In the genomic region with DNA sequence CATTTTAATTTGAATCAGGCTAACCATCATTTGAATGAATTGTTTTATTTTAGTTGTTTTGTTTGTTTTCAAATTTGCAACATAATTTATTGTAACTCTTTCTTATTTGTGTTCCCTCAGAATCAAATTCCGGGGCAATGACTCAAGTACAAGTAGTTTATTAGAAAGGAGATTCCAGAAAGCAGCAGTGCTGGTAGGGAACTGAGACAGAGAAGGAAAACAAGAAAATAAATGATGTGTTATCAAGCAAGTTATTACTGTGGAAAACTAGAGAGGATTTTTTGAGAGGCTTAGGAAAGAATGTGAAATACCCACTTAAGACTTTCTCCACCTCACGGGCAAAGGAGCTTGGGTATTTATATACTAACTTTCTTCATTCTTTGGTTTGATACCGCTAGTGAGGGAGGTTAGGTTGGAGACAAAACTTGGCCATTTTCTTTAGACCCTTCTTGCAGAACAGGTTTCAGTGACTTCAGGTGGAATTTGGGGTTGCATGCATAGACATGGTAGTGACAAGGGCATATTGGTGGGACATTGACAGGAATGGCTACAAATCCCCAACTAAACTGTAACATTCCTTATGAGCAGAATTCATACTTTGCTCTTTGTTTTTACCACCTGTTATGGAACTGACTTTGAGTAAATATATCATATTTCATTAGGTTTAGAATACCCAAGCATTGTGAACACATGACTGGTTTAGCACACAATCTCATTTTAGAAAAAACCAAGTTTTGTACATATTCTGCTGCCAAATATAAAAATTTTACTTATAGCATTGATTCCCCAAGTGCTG, we compare ENCODE assay signal across 20 cellular contexts.
DNase-seq lines count a peak whose midpoint lies in the region; ATAC-seq, FAIRE-seq and TF ChIP-seq lines count a peak whose summit lies in the region.
"Had no signal": no experiment of that assay in that cellular context is flagged by ENCODE, and none has a peak within 500 bp of the region (broad histone marks: within the 10 kb centered on the region; RNA-seq: fewer than 3 reads in every experiment).

No MANE protein-coding gene starts in this region.

- no peak overlapping the region for H2BK12ac ChIP-seq in H1 (ENCODE audit: low read depth, low read length)

- no peaks in the 10 kb centered on the region for H3K4me1 Mint-ChIP-seq in type B pancreatic cell (ENCODE audit: unreplicated experiment)
- H3K4me1 Mint-ChIP-seq: CD14-positive monocyte; CD4-positive, alpha-beta memory T cell had no signal

- DNase-seq in A172 (ENCODE audit: low spot score) (peak; percentile 36), DMS53 treated with DMSO at 0.1 percent for 48 hours (lab: John Stamatoyannopoulos, UW; ENCODE audit: unreplicated experiment) (peak; percentile 31), M059J (ENCODE audit: low read depth) (peak; percentile 35), H1 (ENCODE audit: low read depth in 1 of 2, low spot score in 2 of 2) (no peak), type B pancreatic cell (ENCODE audit: extremely low spot score, unreplicated experiment) (no peak), brain microvascular endothelial cell (no peak)
- DNase-seq: CD4-positive, alpha-beta memory T cell; DMS153; GDM1; IMR-90; Karpas-422; KBM-7 had no signal

- no peak overlapping the region for H4K91ac ChIP-seq in H1 (replicated peaks; ENCODE audit: insufficient read length, low read length)

- FAIRE-seq in H1 (lab: Jason Lieb, UNC): no peak
- FAIRE-seq: GM12892, GM18507, HTR-8/SVneo had no signal

- no peak overlapping the region for H3K23ac ChIP-seq in H1 (ENCODE audit: insufficient read length)

- 0 out of 7 replicates have a peak overlapping the region, but pooled peaks of 1 of the 4 experiments have one; percentile 13 for H3K9ac ChIP-seq in H1 (replicated peaks in 1 of 4; ENCODE audit: extremely low read depth in 1 of 4, low read depth in 3 of 4, low read length in 3 of 4)
- H3K9ac ChIP-seq: BLaER1 had no signal

- no peaks in the 10 kb centered on the region for H3K4me1 ChIP-seq in H1 (replicated peaks in 1 of 4; ENCODE audit: control insufficient read depth in 3 of 4, insufficient read depth in 4 of 4, low read length in 3 of 4)
- H3K4me1 ChIP-seq: BLaER1, HAP-1 had no signal

- no peak overlapping the region for H3K14ac ChIP-seq in H1 (ENCODE audit: insufficient read length)

- no peak overlapping the region for H4K5ac ChIP-seq in H1 (ENCODE audit: insufficient read length, low read depth, low read length)

- no peaks in the 10 kb centered on the region for H3K36me3 Mint-ChIP-seq in type B pancreatic cell
- H3K36me3 Mint-ChIP-seq: CD14-positive monocyte; CD4-positive, alpha-beta memory T cell had no signal

- no peak overlapping the region for H2BK20ac ChIP-seq in H1 (ENCODE audit: low read length)

- CTCF ChIA-PET in H1 (lab: Charles Lee; ENCODE audit: partially characterized antibody): interaction anchor here (0.6 kb wide), 1 partner anchor 1790 kb away, joined by 3 read pairs; no protein-coding TSS in a partner anchor

- no peaks in the 10 kb centered on the region for H3K27me3 Mint-ChIP-seq in type B pancreatic cell
- H3K27me3 Mint-ChIP-seq: CD4-positive, alpha-beta memory T cell had no signal

- H3K23me2 ChIP-seq in H1 (ENCODE audit: low read depth, low read length): no peaks in the 10 kb centered on the region

- H2AK5ac ChIP-seq in H1 (ENCODE audit: low read depth, low read length): no peak overlapping the region

- no peak overlapping the region for H3K4me3 Mint-ChIP-seq in type B pancreatic cell
- H3K4me3 Mint-ChIP-seq: CD14-positive monocyte; CD4-positive, alpha-beta memory T cell had no signal

- peak overlapping the region; percentile 62; the same call in 1 of the 2 replicates for H2AFZ ChIP-seq in H1 (ENCODE audit: low read length)

- no peak overlapping the region for H2BK15ac ChIP-seq in H1 (ENCODE audit: low read length)

- H3K27ac ChIP-seq in H1 (ENCODE audit: low read depth, low read length) (no peak overlapping the region), brain microvascular endothelial cell (no peak overlapping the region)
- H3K27ac ChIP-seq: BLaER1 had no signal

- TF ChIP-seq POLR2A in H1 (IDR thresholded peaks at IDR 0.05; ENCODE audit: control extremely low read depth in 1 of 2, low read depth in 2 of 2, low read length in 2 of 2): no peak

- H2BK5ac ChIP-seq in H1 (ENCODE audit: low read depth, low read length): no peak overlapping the region

- H3K9me3 ChIP-seq in H1 (ENCODE audit: insufficient read depth in 2 of 2, low read depth in 1 of 2, low read length in 1 of 2): peaks cover 0 to 3% of the 10 kb centered on the region in 2 experiments; a peak in 1 of 4 replicates
- H3K9me3 ChIP-seq: BLaER1, HAP-1 had no signal

- no peak for ATAC-seq in HG03354 (IDR thresholded peaks at IDR 0.05; ENCODE audit: poor library complexity, severe bottlenecking, unreplicated experiment)
- ATAC-seq in GM19452 (IDR thresholded peaks at IDR 0.05; ENCODE audit: unreplicated experiment): no peak

- TF ChIP-seq EP300 in H1 (IDR thresholded peaks at IDR 0.05; ENCODE audit: borderline replicate concordance in 1 of 2, low read depth in 2 of 2, low read length in 2 of 2): no peak

- no peak overlapping the region for H3K56ac ChIP-seq in H1 (replicated peaks; ENCODE audit: insufficient read length, low read depth, low read length)

- H4K20me1 ChIP-seq in H1 (replicated peaks in 1 of 2; ENCODE audit: control insufficient read depth in 1 of 2, insufficient read depth in 2 of 2, low read length in 2 of 2): no peaks in the 10 kb centered on the region
- H4K20me1 ChIP-seq: BLaER1 had no signal

- 86% methylated on average over 3 of the region's 3 CpGs; no CpG with 5 or more reads in 1 of the 2 experiments for WGBS in H1 (ENCODE audit: extremely low coverage in 1 of 2, insufficient coverage in 1 of 2, insufficient read length in 1 of 2, insufficient replicate concordance in 2 of 2, low coverage in 1 of 2, low lambda C conversion rate in 2 of 2, missing lambda C conversion rate in 1 of 2), 2 experiments

- POLR2A ChIA-PET in H1 (lab: Charles Lee; ENCODE audit: partially characterized antibody): interaction anchor here (0.6 kb wide), 1 partner anchor 64 kb away, joined by 3 read pairs; no protein-coding TSS in a partner anchor

- no peaks in the 10 kb centered on the region for H3K27me3 ChIP-seq in H1 (replicated peaks in 1 of 4; ENCODE audit: control insufficient read depth in 3 of 4, extremely low read depth in 1 of 4, insufficient read depth in 3 of 4, low read length in 3 of 4)
- no peaks in the 10 kb centered on the region for H3K27me3 ChIP-seq in brain microvascular endothelial cell (replicated peaks)
- H3K27me3 ChIP-seq: BLaER1 had no signal

- TF ChIP-seq CTCF in H1 (IDR thresholded peaks at IDR 0.05; ENCODE audit: control extremely low read depth in 1 of 3, insufficient read depth in 1 of 3, low read depth in 1 of 3, low read length in 3 of 3) (no peak), type B pancreatic cell (conservative IDR thresholded peaks at IDR 0.05) (no peak), brain microvascular endothelial cell (IDR thresholded peaks at IDR 0.05; ENCODE audit: low read depth, low read length, missing control alignments) (no peak)

- H3K36me3 ChIP-seq in H1 (ENCODE audit: control insufficient read depth in 2 of 4, insufficient read depth in 4 of 4, low read length in 3 of 4) (no peaks in the 10 kb centered on the region), brain microvascular endothelial cell (replicated peaks) (no peaks in the 10 kb centered on the region)
- H3K36me3 ChIP-seq: BLaER1, HAP-1 had no signal

- no peaks in the 10 kb centered on the region for H3K79me2 ChIP-seq in H1 (ENCODE audit: control insufficient read depth in 1 of 2, insufficient read depth in 2 of 2, low read length in 2 of 2)

- no peak overlapping the region for H4K8ac ChIP-seq in H1 (ENCODE audit: extremely low read depth, insufficient read depth, low read length)

- in situ Hi-C loops in brain microvascular endothelial cell (cut with HindIII; ENCODE audit: low pct_ligation_motif_present, low sequenced_read_pairs): no loop called here

- no peaks in the 10 kb centered on the region for H3K9me3 Mint-ChIP-seq in type B pancreatic cell

- no peak overlapping the region for H3K18ac ChIP-seq in H1 (ENCODE audit: extremely low read depth, low read length)

- no peak for TF ChIP-seq RAD21 in H1 (IDR thresholded peaks at IDR 0.05 in 1 of 2, conservative IDR thresholded peaks at IDR 0.05 in 1 of 2; ENCODE audit: low read depth in 2 of 2, low read length in 2 of 2)

- no peak overlapping the region for H3K4me2 ChIP-seq in H1 (ENCODE audit: insufficient read depth in 1 of 2, low read depth in 2 of 2, low read length in 2 of 2)
- H3K4me2 ChIP-seq: BLaER1 had no signal

- no peak overlapping the region for H2BK120ac ChIP-seq in H1 (replicated peaks; ENCODE audit: low read depth, low read length)

- H3K79me1 ChIP-seq in H1 (ENCODE audit: low read depth, low read length): no peaks in the 10 kb centered on the region

- H3K4me3 ChIP-seq in H1 (ENCODE audit: extremely low read depth in 1 of 4, insufficient read depth in 2 of 4, low read depth in 3 of 4, low read length in 4 of 4) (no peak overlapping the region), brain microvascular endothelial cell (ENCODE audit: low read depth, low read length) (no peak overlapping the region)
- H3K4me3 ChIP-seq: BLaER1, HAP-1 had no signal

- H3K27ac Mint-ChIP-seq in type B pancreatic cell: no peak overlapping the region
- H3K27ac Mint-ChIP-seq: CD14-positive monocyte; CD4-positive, alpha-beta memory T cell had no signal

- no peak overlapping the region for H3K4ac ChIP-seq in H1 (replicated peaks; ENCODE audit: insufficient read length, low read depth, low read length)

TF ChIP-seq in H1, 55 proteins besides CTCF, POLR2A, EP300 and RAD21 (continues in another document):
- TF ChIP-seq USF2 (IDR thresholded peaks at IDR 0.05; ENCODE audit: low read length) (no peak), TBP (IDR thresholded peaks at IDR 0.05; ENCODE audit: low read depth, low read length) (no peak), ATF3 (IDR thresholded peaks at IDR 0.05; ENCODE audit: insufficient read depth, low read depth, low read length) (no peak), BACH1 (IDR thresholded peaks at IDR 0.05; ENCODE audit: low read length) (no peak), ASH2L (IDR thresholded peaks at IDR 0.05; ENCODE audit: low read length) (no peak), POU5F1 (IDR thresholded peaks at IDR 0.05; ENCODE audit: low read depth, low read length) (no peak)

Comparison
In these comparisons a context has a peak if more than half of its experiments do, and no peak if none do; other contexts are left out.
1. DNase-seq: peak in A172 (single experiment), DMS53 treated with DMSO at 0.1 percent for 48 hours (single experiment) and M059J (single experiment); none in H1 (0 of 2), type B pancreatic cell (single experiment) and brain microvascular endothelial cell (single experiment).